ENCODE assay signal across 21 cellular contexts in the genomic region with DNA sequence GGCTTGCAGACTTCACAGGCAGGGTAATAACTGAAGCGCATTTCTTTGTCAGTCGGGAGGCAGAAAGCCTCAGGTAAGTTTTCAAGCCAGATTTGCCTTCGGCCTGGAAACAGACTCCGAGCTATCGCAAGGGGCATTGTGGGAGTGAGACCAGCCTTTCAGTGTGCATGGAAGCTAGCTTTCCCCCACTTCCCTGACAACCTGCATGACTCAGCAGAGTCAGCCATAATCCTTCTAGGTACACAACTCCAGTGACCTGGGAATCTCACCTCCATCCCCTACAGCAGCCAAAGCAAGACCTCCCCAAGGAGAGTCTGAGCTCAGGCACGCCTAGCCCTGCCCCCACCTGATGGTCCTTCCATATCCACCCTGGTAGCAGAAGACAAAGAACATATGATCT. TPM values are rescaled to one million over a fixed set of nuclear protein-coding genes. Genes with fewer than 3 reads are reported as not detected.
"Had no signal": no experiment of that assay in that cellular context is flagged by ENCODE, and none has a peak within 500 bp of the region (broad histone marks: within the 10 kb centered on the region; RNA-seq: fewer than 3 reads in every experiment).

No MANE protein-coding gene starts in this region.

RNA-seq across cellular contexts. Expression of a gene that starts 9.7 kb away (rescaled TPM):
- total RNA-seq: dermis microvascular lymphatic vessel endothelial cell; epithelial cell of proximal tubule; gastroesophageal sphincter; heart left ventricle; hepatocyte; kidney epithelial cell; left cardiac atrium; left lung; lower leg skin; lung microvascular endothelial cell; mesenteric fat pad; myocyte; naive thymus-derived CD8-positive, alpha-beta T cell; omental fat pad; pancreas; posterior vena cava; right atrium auricular region; sciatic nerve; smooth muscle cell; temporal lobe; urinary bladder had no signal
- polyA plus RNA-seq: heart left ventricle; hepatocyte; naive thymus-derived CD8-positive, alpha-beta T cell; pancreas; smooth muscle cell; urinary bladder had no signal

RNA-seq across cellular contexts. Expression of a gene that starts 35.5 kb away (rescaled TPM):
- total RNA-seq: dermis microvascular lymphatic vessel endothelial cell; epithelial cell of proximal tubule; gastroesophageal sphincter; heart left ventricle; hepatocyte; kidney epithelial cell; left cardiac atrium; left lung; lower leg skin; lung microvascular endothelial cell; mesenteric fat pad; myocyte; naive thymus-derived CD8-positive, alpha-beta T cell; omental fat pad; pancreas; posterior vena cava; right atrium auricular region; sciatic nerve; smooth muscle cell; temporal lobe; urinary bladder had no signal
- polyA plus RNA-seq: heart left ventricle; hepatocyte; naive thymus-derived CD8-positive, alpha-beta T cell; pancreas; smooth muscle cell; urinary bladder had no signal
